In genomic region chr16:15928261-15929104, GRCh38 we compare ENCODE assay signal across 1 cellular context.
TF ChIP-seq lines count a peak whose summit lies in the region.

No MANE protein-coding gene starts in this region.

TF ChIP-seq in HepG2, 621 proteins besides CTCF, POLR2A, EP300 and RAD21 (continued from another document and continues in another):
- TF ChIP-seq, protein P1, sequence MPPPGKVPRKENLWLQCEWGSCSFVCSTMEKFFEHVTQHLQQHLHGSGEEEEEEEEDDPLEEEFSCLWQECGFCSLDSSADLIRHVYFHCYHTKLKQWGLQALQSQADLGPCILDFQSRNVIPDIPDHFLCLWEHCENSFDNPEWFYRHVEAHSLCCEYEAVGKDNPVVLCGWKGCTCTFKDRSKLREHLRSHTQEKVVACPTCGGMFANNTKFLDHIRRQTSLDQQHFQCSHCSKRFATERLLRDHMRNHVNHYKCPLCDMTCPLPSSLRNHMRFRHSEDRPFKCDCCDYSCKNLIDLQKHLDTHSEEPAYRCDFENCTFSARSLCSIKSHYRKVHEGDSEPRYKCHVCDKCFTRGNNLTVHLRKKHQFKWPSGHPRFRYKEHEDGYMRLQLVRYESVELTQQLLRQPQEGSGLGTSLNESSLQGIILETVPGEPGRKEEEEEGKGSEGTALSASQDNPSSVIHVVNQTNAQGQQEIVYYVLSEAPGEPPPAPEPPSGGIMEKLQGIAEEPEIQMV (CRISPR knock-in tag; IDR thresholded peaks at IDR 0.05; ENCODE audit: low read depth): no peak
- TF ChIP-seq ZNF256 (CRISPR knock-in tag; conservative IDR thresholded peaks at IDR 0.05): 0 out of 2 replicates have a peak, but pooled peaks have one; percentile 32
- TF ChIP-seq RXRA (CRISPR knock-in tag; IDR thresholded peaks at IDR 0.05): peak; percentile 95
- TF ChIP-seq, protein P2, sequence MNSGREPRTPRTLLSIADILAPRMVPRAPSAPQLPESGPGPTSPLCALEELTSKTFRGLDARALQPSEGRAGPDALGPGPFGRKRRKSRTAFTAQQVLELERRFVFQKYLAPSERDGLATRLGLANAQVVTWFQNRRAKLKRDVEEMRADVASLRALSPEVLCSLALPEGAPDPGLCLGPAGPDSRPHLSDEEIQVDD (CRISPR knock-in tag; IDR thresholded peaks at IDR 0.05; ENCODE audit: borderline replicate concordance): no peak
- TF ChIP-seq SNAI1 (CRISPR knock-in tag; IDR thresholded peaks at IDR 0.05; ENCODE audit: borderline replicate concordance): 0 out of 2 replicates have a peak, but pooled peaks have one; percentile 34
- TF ChIP-seq KLF9 (CRISPR knock-in tag; IDR thresholded peaks at IDR 0.05; ENCODE audit: low read depth): no peak
- TF ChIP-seq ARNT (IDR thresholded peaks at IDR 0.05): no peak
- peak; percentile 39 for TF ChIP-seq HOXA3 (CRISPR knock-in tag; IDR thresholded peaks at IDR 0.05)
- peak; percentile 36; the same call in 1 of the 2 replicates for TF ChIP-seq ZNF788 (CRISPR knock-in tag; IDR thresholded peaks at IDR 0.05; ENCODE audit: borderline replicate concordance)
- peak; percentile 54; the same call in 1 of the 2 replicates for TF ChIP-seq ZNF746 (CRISPR knock-in tag; IDR thresholded peaks at IDR 0.05)
- no peak for TF ChIP-seq ZBED4 (CRISPR knock-in tag; IDR thresholded peaks at IDR 0.05; ENCODE audit: borderline replicate concordance)
- TF ChIP-seq, protein P3, sequence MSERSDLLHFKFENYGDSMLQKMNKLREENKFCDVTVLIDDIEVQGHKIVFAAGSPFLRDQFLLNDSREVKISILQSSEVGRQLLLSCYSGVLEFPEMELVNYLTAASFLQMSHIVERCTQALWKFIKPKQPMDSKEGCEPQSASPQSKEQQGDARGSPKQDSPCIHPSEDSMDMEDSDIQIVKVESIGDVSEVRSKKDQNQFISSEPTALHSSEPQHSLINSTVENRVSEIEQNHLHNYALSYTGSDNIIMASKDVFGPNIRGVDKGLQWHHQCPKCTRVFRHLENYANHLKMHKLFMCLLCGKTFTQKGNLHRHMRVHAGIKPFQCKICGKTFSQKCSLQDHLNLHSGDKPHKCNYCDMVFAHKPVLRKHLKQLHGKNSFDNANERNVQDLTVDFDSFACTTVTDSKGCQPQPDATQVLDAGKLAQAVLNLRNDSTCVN (CRISPR knock-in tag; IDR thresholded peaks at IDR 0.05; ENCODE audit: borderline replicate concordance): no peak
- TF ChIP-seq MBD4 (IDR thresholded peaks at IDR 0.05; ENCODE audit: borderline replicate concordance, low read length): no peak
- no peak for TF ChIP-seq RFX3 (CRISPR knock-in tag; IDR thresholded peaks at IDR 0.05)
- no peak for TF ChIP-seq ZNF274 (CRISPR knock-in tag; IDR thresholded peaks at IDR 0.05)
- TF ChIP-seq NFIB (CRISPR knock-in tag; IDR thresholded peaks at IDR 0.05; ENCODE audit: borderline replicate concordance): no peak
- TF ChIP-seq ZSCAN20 (CRISPR knock-in tag; IDR thresholded peaks at IDR 0.05; ENCODE audit: borderline replicate concordance): no peak
- TF ChIP-seq TCF7L2 (IDR thresholded peaks at IDR 0.05; ENCODE audit: low read depth, low read length): no peak
- TF ChIP-seq TBP (CRISPR knock-in tag; IDR thresholded peaks at IDR 0.05): peak; percentile 65; the same call in 1 of the 2 replicates
- no peak for TF ChIP-seq NAIF1 (CRISPR knock-in tag; IDR thresholded peaks at IDR 0.05; ENCODE audit: borderline replicate concordance)
- peak; percentile 41; the same call in 1 of the 2 replicates for TF ChIP-seq NR2F2 (IDR thresholded peaks at IDR 0.05; ENCODE audit: borderline replicate concordance, low read depth)
- TF ChIP-seq ZBTB33 (CRISPR knock-in tag; IDR thresholded peaks at IDR 0.05): no peak
- TF ChIP-seq RNF219 (CRISPR knock-in tag; IDR thresholded peaks at IDR 0.05): no peak
- TF ChIP-seq, protein P4, sequence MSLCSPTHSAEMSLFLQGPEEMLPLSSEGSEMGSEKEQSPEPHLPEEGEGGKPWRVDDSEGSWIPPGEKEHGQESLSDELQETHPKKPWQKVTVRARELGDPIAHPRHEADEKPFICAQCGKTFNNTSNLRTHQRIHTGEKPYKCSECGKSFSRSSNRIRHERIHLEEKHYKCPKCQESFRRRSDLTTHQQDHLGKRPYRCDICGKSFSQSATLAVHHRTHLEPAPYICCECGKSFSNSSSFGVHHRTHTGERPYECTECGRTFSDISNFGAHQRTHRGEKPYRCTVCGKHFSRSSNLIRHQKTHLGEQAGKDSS (CRISPR knock-in tag; IDR thresholded peaks at IDR 0.05; ENCODE audit: borderline replicate concordance, low read depth): no peak
- TF ChIP-seq, protein P5, sequence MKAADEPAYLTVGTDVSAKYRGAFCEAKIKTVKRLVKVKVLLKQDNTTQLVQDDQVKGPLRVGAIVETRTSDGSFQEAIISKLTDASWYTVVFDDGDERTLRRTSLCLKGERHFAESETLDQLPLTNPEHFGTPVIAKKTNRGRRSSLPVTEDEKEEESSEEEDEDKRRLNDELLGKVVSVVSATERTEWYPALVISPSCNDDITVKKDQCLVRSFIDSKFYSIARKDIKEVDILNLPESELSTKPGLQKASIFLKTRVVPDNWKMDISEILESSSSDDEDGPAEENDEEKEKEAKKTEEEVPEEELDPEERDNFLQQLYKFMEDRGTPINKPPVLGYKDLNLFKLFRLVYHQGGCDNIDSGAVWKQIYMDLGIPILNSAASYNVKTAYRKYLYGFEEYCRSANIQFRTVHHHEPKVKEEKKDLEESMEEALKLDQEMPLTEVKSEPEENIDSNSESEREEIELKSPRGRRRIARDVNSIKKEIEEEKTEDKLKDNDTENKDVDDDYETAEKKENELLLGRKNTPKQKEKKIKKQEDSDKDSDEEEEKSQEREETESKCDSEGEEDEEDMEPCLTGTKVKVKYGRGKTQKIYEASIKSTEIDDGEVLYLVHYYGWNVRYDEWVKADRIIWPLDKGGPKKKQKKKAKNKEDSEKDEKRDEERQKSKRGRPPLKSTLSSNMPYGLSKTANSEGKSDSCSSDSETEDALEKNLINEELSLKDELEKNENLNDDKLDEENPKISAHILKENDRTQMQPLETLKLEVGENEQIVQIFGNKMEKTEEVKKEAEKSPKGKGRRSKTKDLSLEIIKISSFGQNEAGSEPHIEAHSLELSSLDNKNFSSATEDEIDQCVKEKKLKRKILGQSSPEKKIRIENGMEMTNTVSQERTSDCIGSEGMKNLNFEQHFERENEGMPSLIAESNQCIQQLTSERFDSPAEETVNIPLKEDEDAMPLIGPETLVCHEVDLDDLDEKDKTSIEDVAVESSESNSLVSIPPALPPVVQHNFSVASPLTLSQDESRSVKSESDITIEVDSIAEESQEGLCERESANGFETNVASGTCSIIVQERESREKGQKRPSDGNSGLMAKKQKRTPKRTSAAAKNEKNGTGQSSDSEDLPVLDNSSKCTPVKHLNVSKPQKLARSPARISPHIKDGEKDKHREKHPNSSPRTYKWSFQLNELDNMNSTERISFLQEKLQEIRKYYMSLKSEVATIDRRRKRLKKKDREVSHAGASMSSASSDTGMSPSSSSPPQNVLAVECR (CRISPR knock-in tag; IDR thresholded peaks at IDR 0.05; ENCODE audit: borderline replicate concordance): no peak
- no peak for TF ChIP-seq ZNF556 (CRISPR knock-in tag; IDR thresholded peaks at IDR 0.05; ENCODE audit: borderline replicate concordance)
- no peak for TF ChIP-seq ZNF660 (CRISPR knock-in tag; IDR thresholded peaks at IDR 0.05; ENCODE audit: borderline replicate concordance, low read depth)
- TF ChIP-seq TSC22D2 (CRISPR knock-in tag; IDR thresholded peaks at IDR 0.05; ENCODE audit: borderline replicate concordance): no peak
- no peak for TF ChIP-seq IRX3 (CRISPR knock-in tag; IDR thresholded peaks at IDR 0.05; ENCODE audit: borderline replicate concordance, low read depth)
- no peak for TF ChIP-seq KLF6 (CRISPR knock-in tag; IDR thresholded peaks at IDR 0.05)
- TF ChIP-seq TRIM24 (CRISPR knock-in tag; IDR thresholded peaks at IDR 0.05): no peak
- TF ChIP-seq ZNF513 (CRISPR knock-in tag; conservative IDR thresholded peaks at IDR 0.05): no peak
